Comparison of ENCODE assay signal across 1 cellular context in genomic region chr19:53870485-53870844, GRCh38.
TF ChIP-seq lines count a peak whose summit lies in the region.

No MANE protein-coding gene starts in this region.

TF ChIP-seq in HepG2, 621 proteins besides CTCF, POLR2A, EP300 and RAD21:
- TF ChIP-seq POLR2AphosphoS2 (IDR thresholded peaks at IDR 0.05; ENCODE audit: low read depth, low read length), result 0 out of 2 replicates have a peak, but pooled peaks have one; percentile 47
- no peak for TF ChIP-seq NCOA5 (CRISPR knock-in tag; IDR thresholded peaks at IDR 0.05)
